19 cellular contexts compared by ENCODE assay signal in genomic region chr4:100042711-100043110, GRCh38.
DNase-seq lines count a peak whose midpoint lies in the region; ATAC-seq and TF ChIP-seq lines count a peak whose summit lies in the region.
"Had no signal": no experiment of that assay in that cellular context is flagged by ENCODE, and none has a peak within 500 bp of the region (broad histone marks: within the 10 kb centered on the region; RNA-seq: fewer than 3 reads in every experiment).

No MANE protein-coding gene starts in this region.

- H3K4me1 ChIP-seq in SJCRH30: no peaks in the 10 kb centered on the region
- H3K4me1 ChIP-seq: BLaER1 had no signal

- CTCF ChIA-PET in Calu3 (lab: Charles Lee): interaction anchor here (1.0 kb wide), 1 partner anchor 45 kb away, joined by 7 read pairs; no protein-coding TSS in a partner anchor

- no peaks in the 10 kb centered on the region for H3K36me3 Mint-ChIP-seq in Calu3 (ENCODE audit: insufficient read depth, unreplicated experiment)
- no peaks in the 10 kb centered on the region for H3K36me3 Mint-ChIP-seq in activated T-helper 1 cell treated with anti-CD3 and anti-CD28 coated beads, Interleukin-12 subunit alpha, Interleukin-12 subunit beta, Interleukin-2, Interleukin-4 antibody, amounts not matched to agents 30 ng/mL and 10 ng/mL and 1 ng/mL, durations not matched to agents 14 hours and 24 hours and 36 hours (ENCODE audit: low read depth)
- H3K36me3 Mint-ChIP-seq: CD4-positive, CD25-positive, alpha-beta regulatory T cell; CD8-positive, alpha-beta T cell had no signal

- H3K4me3 ChIP-seq in SJCRH30: no peak overlapping the region
- H3K4me3 ChIP-seq: BLaER1, GM23338 had no signal

- H3K27ac ChIP-seq in SJCRH30: no peak overlapping the region
- H3K27ac ChIP-seq: 22Rv1, BLaER1, C4-2B had no signal

- TF ChIP-seq CTCF in Calu3 (IDR thresholded peaks at IDR 0.05; ENCODE audit: unreplicated experiment): no peak

- H3K9me3 Mint-ChIP-seq in Calu3 (ENCODE audit: low read depth, unreplicated experiment): no peaks in the 10 kb centered on the region
- peaks cover under 1% of the 10 kb centered on the region for H3K9me3 Mint-ChIP-seq in activated T-helper 1 cell treated with anti-CD3 and anti-CD28 coated beads, Interleukin-12 subunit alpha, Interleukin-12 subunit beta, Interleukin-2, Interleukin-4 antibody, amounts not matched to agents 30 ng/mL and 10 ng/mL and 1 ng/mL, durations not matched to agents 14 hours and 24 hours and 36 hours
- H3K9me3 Mint-ChIP-seq: H9 had no signal

- ATAC-seq in HG02938 (IDR thresholded peaks at IDR 0.05; ENCODE audit: unreplicated experiment): peak; percentile 13
- ATAC-seq: CD8-positive, alpha-beta T cell; GM23338; HCT116 had no signal

- H3K27me3 Mint-ChIP-seq in Calu3 (ENCODE audit: unreplicated experiment): no peaks in the 10 kb centered on the region
- H3K27me3 Mint-ChIP-seq in activated T-helper 1 cell treated with anti-CD3 and anti-CD28 coated beads, Interleukin-12 subunit alpha, Interleukin-12 subunit beta, Interleukin-2, Interleukin-4 antibody, amounts not matched to agents 30 ng/mL and 10 ng/mL and 1 ng/mL, durations not matched to agents 14 hours and 24 hours and 36 hours (ENCODE audit: insufficient read depth): peaks cover 2% of the 10 kb centered on the region
- H3K27me3 Mint-ChIP-seq: B cell had no signal

- BruUV-seq in Calu3 (replicated peaks; lab: Mats Ljungman, UMichigan): TSS peak; percentile 74

- peak overlapping the region; percentile 83 for H3K27ac Mint-ChIP-seq in Calu3 (ENCODE audit: unreplicated experiment)
- H3K27ac Mint-ChIP-seq in activated T-helper 1 cell treated with anti-CD3 and anti-CD28 coated beads, Interleukin-12 subunit alpha, Interleukin-12 subunit beta, Interleukin-2, Interleukin-4 antibody, amounts not matched to agents 30 ng/mL and 10 ng/mL and 1 ng/mL, durations not matched to agents 14 hours and 24 hours and 36 hours: no peak overlapping the region
- H3K27ac Mint-ChIP-seq: B cell; CD4-positive, CD25-positive, alpha-beta regulatory T cell; CD8-positive, alpha-beta T cell; GM23338; H9 had no signal

- H3K4me1 Mint-ChIP-seq in Calu3 (ENCODE audit: low read depth, unreplicated experiment): no peaks in the 10 kb centered on the region
- H3K4me1 Mint-ChIP-seq in activated T-helper 1 cell treated with anti-CD3 and anti-CD28 coated beads, Interleukin-12 subunit alpha, Interleukin-12 subunit beta, Interleukin-2, Interleukin-4 antibody, amounts not matched to agents 30 ng/mL and 10 ng/mL and 1 ng/mL, durations not matched to agents 14 hours and 24 hours and 36 hours (ENCODE audit: low read depth): no peaks in the 10 kb centered on the region
- H3K4me1 Mint-ChIP-seq: B cell; CD4-positive, CD25-positive, alpha-beta regulatory T cell; GM23338 had no signal

- H3K4me3 Mint-ChIP-seq in Calu3 (ENCODE audit: low read depth, unreplicated experiment): no peak overlapping the region
- no peak overlapping the region for H3K4me3 Mint-ChIP-seq in activated T-helper 1 cell treated with anti-CD3 and anti-CD28 coated beads, Interleukin-12 subunit alpha, Interleukin-12 subunit beta, Interleukin-2, Interleukin-4 antibody, amounts not matched to agents 30 ng/mL and 10 ng/mL and 1 ng/mL, durations not matched to agents 14 hours and 24 hours and 36 hours
- H3K4me3 Mint-ChIP-seq: B cell; CD4-positive, CD25-positive, alpha-beta regulatory T cell; CD8-positive, alpha-beta T cell; GM23338; H9 had no signal

- H3K9me3 ChIP-seq in SJCRH30 (replicated peaks): no peaks in the 10 kb centered on the region
- H3K9me3 ChIP-seq: BLaER1 had no signal

- no peak for DNase-seq in Calu3
- DNase-seq in amniotic epithelial cell (ENCODE audit: low read depth): peak; percentile 5
- DNase-seq in iris pigment epithelial cell (ENCODE audit: low read depth): peak; percentile 85
- DNase-seq in activated T-helper 1 cell treated with anti-CD3 and anti-CD28 coated beads, Interleukin-12 subunit alpha, Interleukin-12 subunit beta, Interleukin-2, Interleukin-4 antibody, amounts not matched to agents 30 ng/mL and 10 ng/mL and 1 ng/mL, durations not matched to agents 14 hours and 24 hours and 36 hours (ENCODE audit: low spot score): no peak
- no peak for DNase-seq in NCI-H1436 (lab: John Stamatoyannopoulos, UW)
- DNase-seq in SJCRH30: no peak
- no peak for DNase-seq in COLO668 (lab: John Stamatoyannopoulos, UW; ENCODE audit: unreplicated experiment)
- DNase-seq: CD4-positive, CD25-positive, alpha-beta regulatory T cell; CD8-positive, alpha-beta T cell; DMS53; DMS79 treated with DMSO at 0.1 percent for 48 hours; H9 had no signal

- H3K27me3 ChIP-seq in SJCRH30: no peaks in the 10 kb centered on the region
- H3K27me3 ChIP-seq: BLaER1 had no signal

- H3K36me3 ChIP-seq in SJCRH30: no peaks in the 10 kb centered on the region
- H3K36me3 ChIP-seq: BLaER1 had no signal

- intact Hi-C loops in Calu3 (cut with micrococcal nuclease; ENCODE audit: unreplicated experiment): no loop called here
- intact Hi-C loops in activated T-helper 1 cell treated with anti-CD3 and anti-CD28 coated beads, Interleukin-12 subunit alpha, Interleukin-12 subunit beta, Interleukin-2, Interleukin-4 antibody, amounts not matched to agents 30 ng/mL and 10 ng/mL and 1 ng/mL, durations not matched to agents 14 hours and 24 hours and 36 hours (cut with micrococcal nuclease): no loop called here

Comparison
In these comparisons a context has a peak if more than half of its experiments do, and no peak if none do; other contexts are left out.
1. DNase-seq: peak in amniotic epithelial cell (single experiment) and iris pigment epithelial cell (single experiment); none in Calu3 (single experiment), activated T-helper 1 cell treated with anti-CD3 and anti-CD28 coated beads, Interleukin-12 subunit alpha, Interleukin-12 subunit beta, Interleukin-2, Interleukin-4 antibody, amounts not matched to agents 30 ng/mL and 10 ng/mL and 1 ng/mL, durations not matched to agents 14 hours and 24 hours and 36 hours (single experiment), NCI-H1436 (single experiment), SJCRH30 (0 of 2) and COLO668 (single experiment).